ENCODE assay signal across 8 cellular contexts in genomic region chr5:141524604-141525597, GRCh38. TPM values are rescaled to one million over a fixed set of nuclear protein-coding genes. Genes with fewer than 3 reads are reported as not detected.
DNase-seq lines count a peak whose midpoint lies in the region; ATAC-seq and TF ChIP-seq lines count a peak whose summit lies in the region.

No MANE protein-coding gene starts in this region.

- no peaks in the 10 kb centered on the region; the same call in none of the 2 replicates for H3K36me3 ChIP-seq in MM.1S (replicated peaks; ENCODE audit: insufficient read depth, low read length)
- H3K36me3 ChIP-seq in SJSA1 = peaks cover 59% of the 10 kb centered on the region
- H3K36me3 ChIP-seq in ovary = no peaks in the 10 kb centered on the region

- no peak overlapping the region for H3K4me3 ChIP-seq in GM12865 (ENCODE audit: low read depth, low read length)
- peak overlapping the region; percentile 4; the same call in 1 of the 2 replicates for H3K4me3 ChIP-seq in HFF-Myc (replicated peaks; ENCODE audit: low read depth, low read length)
- H3K4me3 ChIP-seq in MM.1S (ENCODE audit: low read length) = no peak overlapping the region
- H3K4me3 ChIP-seq in SJSA1 = no peak overlapping the region
- H3K4me3 ChIP-seq in ovary = no peak overlapping the region

- TF ChIP-seq EP300 in ovary (IDR thresholded peaks at IDR 0.05) = no peak

- no peak overlapping the region for H3K4me3 Mint-ChIP-seq in activated naive CD8-positive, alpha-beta T cell treated with anti-CD3 and anti-CD28 coated beads, Interleukin-2, amount 50 U/mL, for 24 hours

- peak; percentile 41 for ATAC-seq in activated naive CD8-positive, alpha-beta T cell treated with anti-CD3 and anti-CD28 coated beads, Interleukin-2, amount 50 U/mL, for 24 hours
- peak; percentile 72 for ATAC-seq in Right ventricle myocardium inferior

- H3K4me2 ChIP-seq in MM.1S (ENCODE audit: low read depth, low read length) = peak overlapping the region; percentile 3; the same call in 1 of the 2 replicates

- peaks cover 46% of the 10 kb centered on the region for H3K4me1 Mint-ChIP-seq in activated naive CD8-positive, alpha-beta T cell treated with anti-CD3 and anti-CD28 coated beads, Interleukin-2, amount 50 U/mL, for 24 hours

- H3K27me3 ChIP-seq in MM.1S (replicated peaks; ENCODE audit: insufficient read depth, low read length) (no peaks in the 10 kb centered on the region), SJSA1 (replicated peaks) (no peaks in the 10 kb centered on the region), ovary (no peaks in the 10 kb centered on the region)

- no peak overlapping the region for H2AFZ ChIP-seq in MM.1S (ENCODE audit: low read length)

- H3K9me3 Mint-ChIP-seq in activated naive CD8-positive, alpha-beta T cell treated with anti-CD3 and anti-CD28 coated beads, Interleukin-2, amount 50 U/mL, for 24 hours = no peaks in the 10 kb centered on the region

- no peaks in the 10 kb centered on the region for H3K27me3 Mint-ChIP-seq in activated naive CD8-positive, alpha-beta T cell treated with anti-CD3 and anti-CD28 coated beads, Interleukin-2, amount 50 U/mL, for 24 hours

- peak; percentile 99 for TF ChIP-seq CTCF in GM12865 (IDR thresholded peaks at IDR 0.05; ENCODE audit: insufficient read depth, low read depth, low read length, missing control alignments)
- peak; percentile 99 for TF ChIP-seq CTCF in HFF-Myc (IDR thresholded peaks at IDR 0.05; ENCODE audit: low read depth, low read length, missing control alignments)
- peak; percentile 100 for TF ChIP-seq CTCF in MM.1S (IDR thresholded peaks at IDR 0.05; ENCODE audit: low read length)
- peak; percentile 99 to 100 (median 100) for TF ChIP-seq CTCF in ovary (IDR thresholded peaks at IDR 0.05)

- DNase-seq in GM12865 (ENCODE audit: low read depth) = peak; percentile 88
- DNase-seq in HFF-Myc (ENCODE audit: extremely low read depth, low read depth) = peak; percentile 98
- peak; percentile 73 for DNase-seq in MM.1S
- peak; percentile 93 to 96 for DNase-seq in SJSA1 (ENCODE audit: low read depth in 1 of 2, low spot score in 2 of 2)
- DNase-seq in activated naive CD8-positive, alpha-beta T cell treated with anti-CD3 and anti-CD28 coated beads, Interleukin-2, amount 50 U/mL, for 24 hours = peak; percentile 51
- DNase-seq in Right ventricle myocardium inferior (ENCODE audit: missing footprints) = peak; percentile 92
- DNase-seq in ovary = peak; percentile 87 to 92 (median 92)
- no peak for DNase-seq in GDM1 (lab: John Stamatoyannopoulos, UW)

- peak overlapping the region; percentile 45 for H3K27ac Mint-ChIP-seq in activated naive CD8-positive, alpha-beta T cell treated with anti-CD3 and anti-CD28 coated beads, Interleukin-2, amount 50 U/mL, for 24 hours

- intact Hi-C loops in Right ventricle myocardium inferior (cut with DNase I) (loop anchor here (2.0 kb wide), 4 partner anchors 32 to 108 kb away; partner anchors contain the start of genes PCDHGA12, PCDHGB7 and PCDHGC3), ovary (cut with DNase I) (loop anchor here in 3 of 4 donors (5.0 to 10.0 kb wide), 3 partner anchors 37 to 110 kb away; partner anchors contain the start of genes PCDHGA10 (in 1 of the 3), PCDHGB7 (in 1 of the 3) and PCDHGC3 (in 1 of the 3))

- no peak overlapping the region for H3K9ac ChIP-seq in MM.1S (ENCODE audit: low read length)

- 0 out of 2 replicates have a peak, but pooled peaks cover 5% of the 10 kb centered on the region for H3K79me2 ChIP-seq in MM.1S (ENCODE audit: low read length)

- no peak for TF ChIP-seq POLR2A in ovary (IDR thresholded peaks at IDR 0.05)

- H4K20me1 ChIP-seq in MM.1S (ENCODE audit: insufficient read depth, low read length) = no peaks in the 10 kb centered on the region

- peak overlapping the region; percentile 37; the same call in 1 of the 2 replicates for H3K27ac ChIP-seq in MM.1S (ENCODE audit: low read length)
- H3K27ac ChIP-seq in SJSA1 = peak overlapping the region; percentile 48
- peak overlapping the region in 1 of 2 donors; percentile 61 for H3K27ac ChIP-seq in ovary

- H3F3A ChIP-seq in MM.1S (ENCODE audit: insufficient read depth, low read length) = peaks cover 12% of the 10 kb centered on the region

- H3K4me1 ChIP-seq in MM.1S (ENCODE audit: low read length) (peaks cover 32% of the 10 kb centered on the region), SJSA1 (replicated peaks) (peaks cover 51% of the 10 kb centered on the region), ovary (ENCODE audit: insufficient read depth) (peaks cover 2% of the 10 kb centered on the region)

- no peaks in the 10 kb centered on the region for H3K9me2 ChIP-seq in MM.1S (replicated peaks; ENCODE audit: insufficient read depth, low read length)

- no peaks in the 10 kb centered on the region for H3K9me3 ChIP-seq in MM.1S (replicated peaks; ENCODE audit: insufficient read depth, low read length)
- no peaks in the 10 kb centered on the region for H3K9me3 ChIP-seq in SJSA1 (replicated peaks)
- H3K9me3 ChIP-seq in ovary = no peaks in the 10 kb centered on the region

- H3K36me3 Mint-ChIP-seq in activated naive CD8-positive, alpha-beta T cell treated with anti-CD3 and anti-CD28 coated beads, Interleukin-2, amount 50 U/mL, for 24 hours (ENCODE audit: low read depth) = peaks cover 79% of the 10 kb centered on the region

- WGBS in ovary, 3 donors = 16 to 24% (median 21%) methylated on average over 12 of the region's 12 CpGs

RNA-seq across cellular contexts. Expression of gene PCDHGC5, which starts 36.0 kb away (rescaled TPM):
- 0.21 TPM in 1 of 2 replicates, not detected in the other for total RNA-seq in SJSA1 (2014; rRNA removed; shearing (Covaris generic))
- 2.4 TPM for total RNA-seq in Right ventricle myocardium inferior
- total RNA-seq in ovary = 1 to 10 TPM; 1.4 to 3.5 (median 2.0) TPM
- under 1 TPM; 0.19 to 0.48 TPM for polyA plus RNA-seq in ovary

RNA-seq across cellular contexts. Expression of gene PCDHGC4, which starts 40.1 kb away (rescaled TPM):
- total RNA-seq in SJSA1 (2014; rRNA removed; shearing (Covaris generic)) = 0.22 and 0.39 TPM in 2 replicates
- total RNA-seq in Right ventricle myocardium inferior (2.4 TPM), ovary (1 to 10 TPM; 1.0 to 4.5 (median 2.4) TPM)
- polyA plus RNA-seq in ovary = under 1 TPM; 0.22 to 0.32 TPM

RNA-seq across cellular contexts. Expression of gene PCDHGC3, which starts 49.1 kb away (rescaled TPM):
- total RNA-seq in SJSA1 (2014; rRNA removed; shearing (Covaris generic)) = 45.5 and 57.8 TPM in 2 replicates
- total RNA-seq in Right ventricle myocardium inferior (22.5 TPM), ovary (10 to 100 TPM; 19.6 to 85.3 (median 67.7) TPM)
- polyA plus RNA-seq in ovary = 10 to 100 TPM; 63.1 to 92.9 TPM
